In the genomic region with DNA sequence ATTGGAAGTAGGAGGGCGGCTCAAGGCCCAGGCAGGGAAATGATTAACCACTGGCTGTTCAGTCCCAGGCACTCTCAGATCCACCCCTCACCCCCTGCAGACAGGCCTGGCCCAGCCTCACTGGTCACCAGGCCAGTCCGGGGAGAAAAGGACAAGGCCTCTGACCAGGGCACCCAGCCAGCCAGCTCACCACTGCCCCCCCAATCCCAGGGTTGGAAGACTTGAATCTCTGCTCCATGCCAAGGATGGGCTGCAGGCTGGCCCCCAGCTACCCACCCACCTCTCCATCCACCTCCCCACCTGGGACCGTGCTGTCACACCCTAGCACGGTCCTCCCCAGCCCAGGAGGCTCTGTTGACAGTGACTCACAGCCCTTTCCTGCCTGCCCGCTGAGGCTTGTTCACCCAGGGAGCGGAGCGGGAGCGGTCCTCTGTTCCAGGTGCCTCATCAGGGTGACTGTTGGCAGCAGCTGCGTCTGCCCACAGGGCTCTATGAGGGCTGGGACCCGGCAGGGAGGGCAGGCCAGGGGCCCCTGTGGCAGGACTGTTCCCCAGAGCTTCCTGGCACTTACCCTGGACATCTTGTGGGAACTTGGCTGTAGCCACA, we compare ENCODE assay signal across 12 cellular contexts. TPM values are rescaled to one million over a fixed set of nuclear protein-coding genes. Genes with fewer than 3 reads are reported as not detected.
DNase-seq lines count a peak whose midpoint lies in the region; ATAC-seq and TF ChIP-seq lines count a peak whose summit lies in the region.
"Had no signal": no experiment of that assay in that cellular context is flagged by ENCODE, and none has a peak within 500 bp of the region (broad histone marks: within the 10 kb centered on the region; RNA-seq: fewer than 3 reads in every experiment).

No MANE protein-coding gene starts in this region.

- H3K9me3 Mint-ChIP-seq in endothelial cell (ENCODE audit: unreplicated experiment) = no peaks in the 10 kb centered on the region
- H3K9me3 Mint-ChIP-seq: natural killer cell had no signal

- H4K12ac ChIP-seq in trophoblast cell (ENCODE audit: low read depth, low read length) = no peak overlapping the region

- no peak overlapping the region for H3K23ac ChIP-seq in trophoblast cell (ENCODE audit: low read length)

- H3K4me2 ChIP-seq in trophoblast cell (ENCODE audit: low read length) = no peak overlapping the region

- no peak overlapping the region for H3K4ac ChIP-seq in trophoblast cell (ENCODE audit: low read depth, low read length)

- no peak overlapping the region for H2BK5ac ChIP-seq in trophoblast cell (ENCODE audit: low read depth, low read length, poor library complexity)

- no peak overlapping the region for H3K18ac ChIP-seq in trophoblast cell (ENCODE audit: low read length)

- H3K4me1 Mint-ChIP-seq in endothelial cell (ENCODE audit: unreplicated experiment) = no peaks in the 10 kb centered on the region
- H3K4me1 Mint-ChIP-seq: natural killer cell had no signal

- H3K27me3 Mint-ChIP-seq in endothelial cell (ENCODE audit: unreplicated experiment) = peaks cover 23% of the 10 kb centered on the region

- peak in 3 of 4 donors; percentile 17 to 53 (median 45) for TF ChIP-seq POLR2A in esophagus squamous epithelium (IDR thresholded peaks at IDR 0.05)

- WGBS in esophagus squamous epithelium, 2 donors = 67% methylated on average over 2 of the region's 10 CpGs; no CpG with 5 or more reads in 1 of the 2 donors
- WGBS in trophoblast cell (ENCODE audit: extremely low coverage, insufficient coverage, insufficient read length) = no CpG with 5 or more reads among the region's 10 CpGs

- H3K14ac ChIP-seq in trophoblast cell (ENCODE audit: low read length) = no peak overlapping the region

- no peak overlapping the region for H2BK12ac ChIP-seq in trophoblast cell (ENCODE audit: low read length)

- peaks cover 5% of the 10 kb centered on the region for H3K36me3 Mint-ChIP-seq in endothelial cell (ENCODE audit: low read depth, unreplicated experiment)
- H3K36me3 Mint-ChIP-seq: natural killer cell had no signal

- H4K91ac ChIP-seq in trophoblast cell (ENCODE audit: low read depth, low read length) = no peak overlapping the region

- TF ChIP-seq CTCF in C4-2B (conservative IDR thresholded peaks at IDR 0.05) (no peak), esophagus squamous epithelium (IDR thresholded peaks at IDR 0.05) (no peak), endothelial cell (IDR thresholded peaks at IDR 0.05; ENCODE audit: unreplicated experiment) (no peak)

- ATAC-seq in HG03135 (IDR thresholded peaks at IDR 0.05; ENCODE audit: unreplicated experiment) = no peak
- ATAC-seq: natural killer cell had no signal

- H3K4me3 ChIP-seq in esophagus squamous epithelium (peak overlapping the region; percentile 68 to 77 (median 74)), trophoblast cell (ENCODE audit: low read depth, low read length) (no peak overlapping the region)

- peaks cover 12% of the 10 kb centered on the region for H3K79me2 ChIP-seq in trophoblast cell (ENCODE audit: control insufficient read depth, insufficient read depth, low read length, poor library complexity)

- H3K36me3 ChIP-seq in esophagus squamous epithelium (peaks cover 0 to 8% (median 0%) of the 10 kb centered on the region in 3 donors), trophoblast cell (ENCODE audit: control insufficient read depth in 1 of 2, insufficient read depth in 2 of 2, low read length in 2 of 2) (no peaks in the 10 kb centered on the region)

- H3K9ac ChIP-seq in trophoblast cell (ENCODE audit: low read length) = no peak overlapping the region

- intact Hi-C loops in esophagus squamous epithelium (cut with DNase I) = no loop called here

- no peaks in the 10 kb centered on the region for H3K9me3 ChIP-seq in esophagus squamous epithelium
- no peaks in the 10 kb centered on the region for H3K9me3 ChIP-seq in trophoblast cell (ENCODE audit: insufficient read depth, low read depth, low read length)

- H2AK5ac ChIP-seq in trophoblast cell (ENCODE audit: low read length) = no peak overlapping the region

- peaks cover 0 to 39% (median 0%) of the 10 kb centered on the region in 4 donors for H3K27me3 ChIP-seq in esophagus squamous epithelium
- H3K27me3 ChIP-seq in trophoblast cell (ENCODE audit: insufficient read depth, low read length) = no peaks in the 10 kb centered on the region

- H2AFZ ChIP-seq in trophoblast cell (ENCODE audit: insufficient read depth, low read length, poor library complexity) = no peak overlapping the region

- no peak overlapping the region for H3K27ac Mint-ChIP-seq in endothelial cell (ENCODE audit: unreplicated experiment)
- H3K27ac Mint-ChIP-seq: natural killer cell had no signal

- H3K4me1 ChIP-seq in esophagus squamous epithelium = peaks cover 28 to 76% (median 29%) of the 10 kb centered on the region in 3 donors
- H3K4me1 ChIP-seq in trophoblast cell (ENCODE audit: control insufficient read depth in 1 of 2, insufficient read depth in 2 of 2, low read length in 2 of 2) = peaks cover 28 to 31% of the 10 kb centered on the region in 2 experiments

- H2BK120ac ChIP-seq in trophoblast cell (ENCODE audit: insufficient read depth, low read length, poor library complexity) = no peak overlapping the region

- no peak overlapping the region for H4K8ac ChIP-seq in trophoblast cell (ENCODE audit: low read depth, low read length)

- DNase-seq in LoVo (ENCODE audit: low spot score) (peak; percentile 84), esophagus squamous epithelium (lab: John Stamatoyannopoulos, UW) (no peak), trophoblast cell (peak; percentile 27 to 47), AG08396 (ENCODE audit: low spot score) (no peak), endothelial cell (ENCODE audit: low spot score) (no peak), DMS 273 (lab: John Stamatoyannopoulos, UW; ENCODE audit: unreplicated experiment) (no peak)
- DNase-seq: activated effector memory CD4-positive, alpha-beta T cell treated with anti-CD3 and anti-CD28 coated beads, Interleukin-2, amount 50 U/mL, for 16 hours; natural killer cell; stimulated activated CD4-positive, alpha-beta T cell treated with anti-CD3 and anti-CD28 coated beads, Interleukin-4, amount 100 ng/mL, for 4 hours had no signal

- no peak overlapping the region for H3K4me3 Mint-ChIP-seq in endothelial cell (ENCODE audit: unreplicated experiment)
- H3K4me3 Mint-ChIP-seq: natural killer cell had no signal

- H3K79me1 ChIP-seq in trophoblast cell (ENCODE audit: low read length) = peaks cover 18% of the 10 kb centered on the region

- H3K27ac ChIP-seq in C4-2B (peak overlapping the region; percentile 12; the same call in 1 of the 2 replicates), esophagus squamous epithelium (peak overlapping the region; percentile 90 to 99 (median 96)), trophoblast cell (ENCODE audit: low read depth, low read length) (no peak overlapping the region)

RNA-seq across cellular contexts. Expression of gene LAD1, which starts 2.2 kb away (rescaled TPM):
- total RNA-seq in esophagus squamous epithelium (100 to 1,000 TPM; 242 to 377 (median 320) TPM), endothelial cell (ENCODE audit: unreplicated experiment) (0.59 TPM)
- polyA plus RNA-seq in trophoblast cell (2013) = 28.6 and 30.4 TPM in 2 replicates
- polyA plus RNA-seq: BJ had no signal

RNA-seq across cellular contexts. Expression of gene TNNT2, which starts 19.5 kb away (rescaled TPM):
- 1 to 10 TPM; 1.3 to 6.1 (median 1.8) TPM for total RNA-seq in esophagus squamous epithelium
- 32.3 and 32.7 TPM in 2 replicates for polyA plus RNA-seq in trophoblast cell (2013)
- total RNA-seq in endothelial cell (ENCODE audit: unreplicated experiment) = 3.3 TPM
- total RNA-seq: natural killer cell had no signal
- polyA plus RNA-seq: BJ had no signal

RNA-seq across cellular contexts. Expression of gene TNNI1, which starts 24.6 kb away (rescaled TPM):
- total RNA-seq in esophagus squamous epithelium (not detected), endothelial cell (ENCODE audit: unreplicated experiment) (not detected)
- polyA plus RNA-seq in trophoblast cell (2013) = 0.75 and 0.90 TPM in 2 replicates

Comparison
In these comparisons a context has a peak if more than half of its experiments do, and no peak if none do; other contexts are left out.
1. DNase-seq: peak in LoVo (single experiment) and trophoblast cell (2 of 2); none in esophagus squamous epithelium (single experiment), AG08396 (single experiment), endothelial cell (single experiment) and DMS 273 (single experiment).
2. RNA of gene LAD1, which starts 2.2 kb away (total RNA-seq): 242 to 377 TPM in esophagus squamous epithelium; 0.59 TPM in endothelial cell (single experiment); every median in the first group is over 100 times any median in the second.